ENCODE assay signal across 1 cellular context in genomic region chr3:13111874-13112520, GRCh38.
TF ChIP-seq lines count a peak whose summit lies in the region.

No MANE protein-coding gene starts in this region.

TF ChIP-seq in HepG2, 621 proteins besides CTCF, POLR2A, EP300 and RAD21 (continued from another document and continues in another):
- no peak for TF ChIP-seq HOXA7 (CRISPR knock-in tag; IDR thresholded peaks at IDR 0.05)
- TF ChIP-seq PITX1 (CRISPR knock-in tag; IDR thresholded peaks at IDR 0.05), result peak; percentile 54
- TF ChIP-seq XBP1 (CRISPR knock-in tag; IDR thresholded peaks at IDR 0.05), result no peak
- no peak for TF ChIP-seq THAP11 (CRISPR knock-in tag; IDR thresholded peaks at IDR 0.05)
- TF ChIP-seq CREB1 (IDR thresholded peaks at IDR 0.05), result no peak
- TF ChIP-seq CREB1 (CRISPR knock-in tag; IDR thresholded peaks at IDR 0.05), result no peak
- TF ChIP-seq ZNF33B (CRISPR knock-in tag; IDR thresholded peaks at IDR 0.05), result no peak
- peak; percentile 97 for TF ChIP-seq ZNF687 (CRISPR knock-in tag; IDR thresholded peaks at IDR 0.05)
- no peak for TF ChIP-seq ZFY (CRISPR knock-in tag; IDR thresholded peaks at IDR 0.05)
- peak; percentile 66; the same call in 1 of the 2 replicates for TF ChIP-seq TBX2 (CRISPR knock-in tag; IDR thresholded peaks at IDR 0.05; ENCODE audit: borderline replicate concordance)
- no peak for TF ChIP-seq ZNF512B (CRISPR knock-in tag; IDR thresholded peaks at IDR 0.05; ENCODE audit: borderline replicate concordance)
- no peak for TF ChIP-seq TCF12 (IDR thresholded peaks at IDR 0.05)
- no peak for TF ChIP-seq TCF12 (CRISPR knock-in tag; IDR thresholded peaks at IDR 0.05)
- TF ChIP-seq MYPOP (CRISPR knock-in tag; IDR thresholded peaks at IDR 0.05), result no peak; the same call in 1 of the 2 replicates
- TF ChIP-seq SMAD3 (CRISPR knock-in tag; IDR thresholded peaks at IDR 0.05), result no peak
- TF ChIP-seq ZNF263 (CRISPR knock-in tag; IDR thresholded peaks at IDR 0.05), result 0 out of 2 replicates have a peak, but pooled peaks have one; percentile 9
- TF ChIP-seq ZNF772 (CRISPR knock-in tag; IDR thresholded peaks at IDR 0.05), result 0 out of 2 replicates have a peak, but pooled peaks have one; percentile 8
- TF ChIP-seq FOXK2 (IDR thresholded peaks at IDR 0.05), result no peak
- TF ChIP-seq ZNF282 (IDR thresholded peaks at IDR 0.05; ENCODE audit: partially characterized antibody), result no peak
- no peak for TF ChIP-seq MAFK (conservative IDR thresholded peaks at IDR 0.05 in 1 of 2, IDR thresholded peaks at IDR 0.05 in 1 of 2; ENCODE audit: low read length in 2 of 2)
- TF ChIP-seq RARA (CRISPR knock-in tag; IDR thresholded peaks at IDR 0.05), result peak; percentile 39; the same call in 1 of the 2 replicates
- TF ChIP-seq E2F5 (CRISPR knock-in tag; conservative IDR thresholded peaks at IDR 0.05), result no peak
- no peak for TF ChIP-seq ZMYM3 (CRISPR knock-in tag; IDR thresholded peaks at IDR 0.05)
- TF ChIP-seq SNAI1 (CRISPR knock-in tag; IDR thresholded peaks at IDR 0.05; ENCODE audit: borderline replicate concordance), result peak; percentile 93; the same call in 1 of the 2 replicates
- peak; percentile 30; the same call in 1 of the 2 replicates for TF ChIP-seq ELF1 (CRISPR knock-in tag; IDR thresholded peaks at IDR 0.05)
- TF ChIP-seq THAP9 (CRISPR knock-in tag; IDR thresholded peaks at IDR 0.05; ENCODE audit: borderline replicate concordance), result no peak
- no peak for TF ChIP-seq ZNF260 (CRISPR knock-in tag; IDR thresholded peaks at IDR 0.05; ENCODE audit: borderline replicate concordance, low read depth)
- TF ChIP-seq RFXANK (CRISPR knock-in tag; IDR thresholded peaks at IDR 0.05), result no peak
- no peak for TF ChIP-seq AFF4 (CRISPR knock-in tag; IDR thresholded peaks at IDR 0.05)
- no peak; the same call in 1 of the 2 replicates for TF ChIP-seq HIVEP1 (CRISPR knock-in tag; IDR thresholded peaks at IDR 0.05)
- TF ChIP-seq GABPA (IDR thresholded peaks at IDR 0.05; ENCODE audit: low read depth, low read length), result no peak
- 0 out of 2 replicates have a peak, but pooled peaks have one; percentile 37 for TF ChIP-seq GABPA (CRISPR knock-in tag; IDR thresholded peaks at IDR 0.05; ENCODE audit: low read depth)
- no peak for TF ChIP-seq PRPF4 (IDR thresholded peaks at IDR 0.05; ENCODE audit: low read depth, low read length, poor library complexity, severe bottlenecking)
- no peak for TF ChIP-seq REL (CRISPR knock-in tag; conservative IDR thresholded peaks at IDR 0.05)
- no peak for TF ChIP-seq SRSF1 (optimal IDR thresholded peaks at IDR 0.05; ENCODE audit: low read depth, low read length)
- TF ChIP-seq FOXA1 (IDR thresholded peaks at IDR 0.05), result no peak
- TF ChIP-seq FOXA1 (CRISPR knock-in tag; IDR thresholded peaks at IDR 0.05), result peak; percentile 13; the same call in 1 of the 2 replicates
- TF ChIP-seq NAIF1 (CRISPR knock-in tag; IDR thresholded peaks at IDR 0.05; ENCODE audit: borderline replicate concordance), result no peak
- TF ChIP-seq MED1 (CRISPR knock-in tag; IDR thresholded peaks at IDR 0.05), result no peak; the same call in 1 of the 2 replicates
- no peak for TF ChIP-seq ZNF124 (CRISPR knock-in tag; IDR thresholded peaks at IDR 0.05)
- no peak for TF ChIP-seq NR2F1 (CRISPR knock-in tag; IDR thresholded peaks at IDR 0.05)
- TF ChIP-seq ZNF629 (CRISPR knock-in tag; conservative IDR thresholded peaks at IDR 0.05), result no peak
- no peak for TF ChIP-seq ZFP36L1 (CRISPR knock-in tag; IDR thresholded peaks at IDR 0.05)
- TF ChIP-seq ZNF740 (CRISPR knock-in tag; IDR thresholded peaks at IDR 0.05), result no peak
- TF ChIP-seq ZFX (CRISPR knock-in tag; IDR thresholded peaks at IDR 0.05; ENCODE audit: low read depth), result no peak
- no peak for TF ChIP-seq ZNF773 (CRISPR knock-in tag; IDR thresholded peaks at IDR 0.05; ENCODE audit: borderline replicate concordance)
- no peak for TF ChIP-seq HNRNPH1 (optimal IDR thresholded peaks at IDR 0.05; ENCODE audit: low read depth, low read length)
- TF ChIP-seq KDM5B (CRISPR knock-in tag; IDR thresholded peaks at IDR 0.05; ENCODE audit: borderline replicate concordance), result no peak
- no peak for TF ChIP-seq KLF13 (CRISPR knock-in tag; IDR thresholded peaks at IDR 0.05)
- no peak for TF ChIP-seq ZNF460 (CRISPR knock-in tag; IDR thresholded peaks at IDR 0.05; ENCODE audit: borderline replicate concordance)
- TF ChIP-seq SATB2 (CRISPR knock-in tag; IDR thresholded peaks at IDR 0.05), result no peak
- no peak for TF ChIP-seq PHF8 (CRISPR knock-in tag; IDR thresholded peaks at IDR 0.05)
- no peak for TF ChIP-seq ZBTB14 (CRISPR knock-in tag; IDR thresholded peaks at IDR 0.05)
- TF ChIP-seq ZNF577 (CRISPR knock-in tag; IDR thresholded peaks at IDR 0.05; ENCODE audit: borderline replicate concordance, low read depth), result no peak
- TF ChIP-seq THAP7 (CRISPR knock-in tag; IDR thresholded peaks at IDR 0.05), result no peak
- TF ChIP-seq AGO2 (optimal IDR thresholded peaks at IDR 0.05; ENCODE audit: low read depth, low read length), result no peak
